9 cellular contexts compared by ENCODE assay signal in the genomic region with DNA sequence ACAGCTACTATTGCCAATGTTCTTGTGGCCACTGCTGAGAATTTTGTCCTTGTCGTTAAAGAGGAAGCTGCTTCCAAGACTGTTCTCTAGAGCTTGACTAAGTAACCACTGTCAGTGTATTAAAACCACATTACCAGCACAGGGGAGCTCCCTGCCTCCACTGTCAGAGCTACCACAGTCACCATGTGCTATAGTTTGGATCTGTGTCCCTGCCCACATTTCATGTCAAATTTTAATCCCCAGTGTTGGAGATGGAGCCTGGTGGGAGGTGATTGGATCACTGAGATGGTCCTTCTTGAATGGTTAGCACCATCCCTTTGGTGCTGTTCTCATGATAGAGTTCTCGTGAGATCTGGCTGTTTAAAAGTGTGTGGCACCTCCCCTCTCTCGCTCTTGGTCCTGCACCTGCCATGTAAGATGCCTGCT. TPM values are rescaled to one million over a fixed set of nuclear protein-coding genes. Genes with fewer than 3 reads are reported as not detected.
DNase-seq lines count a peak whose midpoint lies in the region; ATAC-seq and FAIRE-seq lines count a peak whose summit lies in the region.
"Had no signal": no experiment of that assay in that cellular context is flagged by ENCODE, and none has a peak within 500 bp of the region (broad histone marks: within the 10 kb centered on the region; RNA-seq: fewer than 3 reads in every experiment).

No MANE protein-coding gene starts in this region.

- no peaks in the 10 kb centered on the region for H3K27me3 Mint-ChIP-seq in activated T-helper 17 cell treated with anti-CD3 and anti-CD28 coated beads, Interleukin-2, amount 50 U/mL, for 72 hours

- peaks cover 24% of the 10 kb centered on the region for H3K4me1 ChIP-seq in thymus (ENCODE audit: control insufficient read depth, insufficient read depth, low read length)

- H3K4me3 ChIP-seq in thymus (ENCODE audit: low read length), result no peak overlapping the region

- FAIRE-seq in RCC 7860 (lab: Jason Lieb, UNC), result no peak

- H3K36me3 ChIP-seq in thymus (ENCODE audit: control insufficient read depth, insufficient read depth), result peaks cover 4% of the 10 kb centered on the region

- H3K27ac ChIP-seq in thymus (ENCODE audit: low read depth), result peak overlapping the region; percentile 74

- H3K9me3 ChIP-seq in thymus (ENCODE audit: control insufficient read depth), result peaks cover 5% of the 10 kb centered on the region

- H3K4me1 Mint-ChIP-seq in activated T-helper 17 cell treated with anti-CD3 and anti-CD28 coated beads, Interleukin-2, amount 50 U/mL, for 72 hours, result peaks cover 19% of the 10 kb centered on the region

- 56% methylated on average over 3 of the region's 3 CpGs for WGBS in thymus

- H3K36me3 Mint-ChIP-seq in activated T-helper 17 cell treated with anti-CD3 and anti-CD28 coated beads, Interleukin-2, amount 50 U/mL, for 72 hours (ENCODE audit: low read depth), result no peaks in the 10 kb centered on the region

- H3K4me3 Mint-ChIP-seq in activated T-helper 17 cell treated with anti-CD3 and anti-CD28 coated beads, Interleukin-2, amount 50 U/mL, for 72 hours, result peak overlapping the region; percentile 32

- ATAC-seq in HG03469 (IDR thresholded peaks at IDR 0.05; ENCODE audit: unreplicated experiment), result peak; percentile 80
- ATAC-seq in activated T-helper 17 cell treated with anti-CD3 and anti-CD28 coated beads, Interleukin-2, amount 50 U/mL, for 72 hours (replicated peaks), result peak; percentile 98

- no peaks in the 10 kb centered on the region for H3K27me3 ChIP-seq in thymus (ENCODE audit: control insufficient read depth, insufficient read depth)

- peak; percentile 24 for DNase-seq in activated T-cell treated with anti-CD3 and anti-CD28 coated beads for 48 hours (ENCODE audit: low read depth)
- DNase-seq in activated T-cell treated with anti-CD3 and anti-CD28 coated beads, Interleukin-2, amount 50 U/mL, for 1 hour, result no peak
- DNase-seq in RCC 7860 (ENCODE audit: low spot score), result no peak
- no peak for DNase-seq in NCI-H345 (lab: John Stamatoyannopoulos, UW)
- no peak for DNase-seq in NCI-H2171 treated with DMSO at 0.1 percent for 48 hours (lab: John Stamatoyannopoulos, UW)
- DNase-seq: RPMI8226 had no signal

- H3K27ac Mint-ChIP-seq in activated T-helper 17 cell treated with anti-CD3 and anti-CD28 coated beads, Interleukin-2, amount 50 U/mL, for 72 hours, result peak overlapping the region; percentile 30

- no peaks in the 10 kb centered on the region for H3K9me3 Mint-ChIP-seq in activated T-helper 17 cell treated with anti-CD3 and anti-CD28 coated beads, Interleukin-2, amount 50 U/mL, for 72 hours

RNA-seq across cellular contexts. Expression of a gene that starts 23.2 kb away (rescaled TPM):
- 100 to 1,000 TPM; 158 to 238 TPM for total RNA-seq in activated T-helper 17 cell treated with anti-CD3 and anti-CD28 coated beads, Interleukin-2, amount 50 U/mL, for 72 hours
- polyA plus RNA-seq in thymus, result 230 TPM
